In the genomic region with DNA sequence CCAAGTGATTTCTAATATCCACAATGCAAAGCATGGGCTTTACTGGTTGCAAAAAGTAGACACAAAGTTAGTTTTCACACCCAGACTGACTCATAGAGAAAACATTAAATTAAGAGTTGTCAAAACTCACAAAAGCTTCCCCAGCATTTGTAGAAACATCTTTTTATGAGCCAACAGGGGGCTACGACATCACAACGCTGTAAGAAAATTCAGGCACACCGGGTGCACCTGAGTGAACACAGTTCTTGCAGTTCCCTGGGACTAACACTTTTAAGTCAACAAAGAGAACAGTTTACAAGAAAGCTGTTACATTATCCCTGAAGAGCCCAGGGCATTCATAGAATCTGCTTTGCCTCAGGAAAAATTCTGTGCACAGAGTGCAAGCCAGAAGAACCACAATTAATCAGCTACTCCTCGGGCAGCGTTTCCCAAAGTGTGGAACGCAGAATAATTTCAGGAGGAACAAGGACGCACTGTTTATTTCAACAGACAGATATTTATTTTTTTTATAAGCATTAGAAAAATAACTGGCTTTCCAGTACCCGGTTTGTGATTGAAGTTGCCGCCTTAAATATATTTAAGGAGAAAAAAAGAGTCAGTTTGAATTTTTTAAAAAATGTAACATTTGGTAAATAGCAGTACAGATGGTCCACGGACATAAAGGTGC, we compare ENCODE assay signal across 8 cellular contexts. TPM values are rescaled to one million over a fixed set of nuclear protein-coding genes. Genes with fewer than 3 reads are reported as not detected.
DNase-seq lines count a peak whose midpoint lies in the region; ATAC-seq, FAIRE-seq and TF ChIP-seq lines count a peak whose summit lies in the region.

No MANE protein-coding gene starts in this region.

- no peak for TF ChIP-seq CTCF in keratinocyte (optimal IDR thresholded peaks at IDR 0.05 in 1 of 3, IDR thresholded peaks at IDR 0.05 in 1 of 3, conservative IDR thresholded peaks at IDR 0.05 in 1 of 3; ENCODE audit: extremely low read depth in 1 of 3, insufficient read depth in 2 of 3, low read length in 3 of 3)

- H4K20me1 ChIP-seq in BLaER1 treated with 17β-estradiol and CSF1 and Interleukin-3, amounts not matched to agents 10 nM and 100 nM: peaks cover 56 to 61% (median 59%) of the 10 kb centered on the region in 11 experiments
- peaks cover 6% of the 10 kb centered on the region for H4K20me1 ChIP-seq in keratinocyte (ENCODE audit: control insufficient read depth, extremely low read depth, insufficient read depth, low read length)

- no peak for ATAC-seq in GM18867 (IDR thresholded peaks at IDR 0.05; ENCODE audit: unreplicated experiment)

- FAIRE-seq in keratinocyte (lab: Jason Lieb, UNC): no peak

- peak overlapping the region; percentile 96 to 100 (median 98) for H3K9ac ChIP-seq in BLaER1 treated with 17β-estradiol and CSF1 and Interleukin-3, amounts not matched to agents 10 nM and 100 nM
- peak overlapping the region; percentile 94 for H3K9ac ChIP-seq in keratinocyte (ENCODE audit: control insufficient read depth, extremely low read depth, insufficient read depth, low read length)
- H3K9ac ChIP-seq in stomach smooth muscle (ENCODE audit: low read length in 2 of 2): peak overlapping the region; percentile 92 to 98

- H3K9me3 ChIP-seq in BLaER1 treated with 17β-estradiol and CSF1 and Interleukin-3, amounts not matched to agents 10 nM and 100 nM (replicated peaks in 1 of 11): peaks cover 0 to 5% (median 0%) of the 10 kb centered on the region in 11 experiments; a peak in 1 of 22 replicates
- H3K9me3 ChIP-seq in keratinocyte (ENCODE audit: control insufficient read depth, low read depth, low read length): no peaks in the 10 kb centered on the region
- H3K9me3 ChIP-seq in stomach smooth muscle (ENCODE audit: control insufficient read depth in 2 of 2, low read length in 2 of 2): no peaks in the 10 kb centered on the region

- peaks cover 32 to 59% (median 47%) of the 10 kb centered on the region in 10 experiments for H3K4me1 ChIP-seq in BLaER1 treated with 17β-estradiol and CSF1 and Interleukin-3, amounts not matched to agents 10 nM and 100 nM
- H3K4me1 ChIP-seq in keratinocyte (ENCODE audit: control insufficient read depth, extremely low read depth, insufficient read depth, low read length) (peaks cover 22% of the 10 kb centered on the region), stomach smooth muscle (ENCODE audit: control insufficient read depth, insufficient read depth, low read length) (peaks cover 14% of the 10 kb centered on the region)

- H3K27me3 ChIP-seq in BLaER1 treated with 17β-estradiol and CSF1 and Interleukin-3, amounts not matched to agents 10 nM and 100 nM: no peaks in the 10 kb centered on the region
- H3K27me3 ChIP-seq in keratinocyte (ENCODE audit: control insufficient read depth, extremely low read depth, insufficient read depth, low read length) (no peaks in the 10 kb centered on the region), stomach smooth muscle (ENCODE audit: control insufficient read depth in 1 of 2, insufficient read depth in 2 of 2, low read length in 2 of 2) (no peaks in the 10 kb centered on the region)

- H3K4me2 ChIP-seq in BLaER1 treated with 17β-estradiol and CSF1 and Interleukin-3, amounts not matched to agents 10 nM and 100 nM: peak overlapping the region; percentile 85 to 98 (median 93)
- H3K4me2 ChIP-seq in keratinocyte (ENCODE audit: control insufficient read depth, extremely low read depth, insufficient read depth, low read depth, low read length): peak overlapping the region; percentile 93

- H3K9me1 ChIP-seq in keratinocyte (ENCODE audit: control insufficient read depth, extremely low read depth, insufficient read depth, low read length): no peaks in the 10 kb centered on the region

- H3K27ac ChIP-seq in BLaER1 treated with 17β-estradiol and CSF1 and Interleukin-3, amounts not matched to agents 10 nM and 100 nM: peak overlapping the region; percentile 96 to 100 (median 99)
- H3K27ac ChIP-seq in adipose tissue (ENCODE audit: low read depth, low read length) (peak overlapping the region; percentile 88), keratinocyte (ENCODE audit: control insufficient read depth, insufficient read depth, low read length) (peak overlapping the region; percentile 84), stomach smooth muscle (ENCODE audit: low read length) (peak overlapping the region; percentile 90)

- dilution Hi-C loops in keratinocyte (cut with MboI; ENCODE audit: extremely low pct_ligation_motif_present, low sequenced_read_pairs): no loop called here

- peaks cover 58% of the 10 kb centered on the region for H3K79me2 ChIP-seq in keratinocyte (ENCODE audit: control insufficient read depth, insufficient read depth, low read length)

- DNase-seq in HT-29 (ENCODE audit: low spot score): peak; percentile 56
- no peak for DNase-seq in keratinocyte (ENCODE audit: low read depth, low spot score)
- no peak for DNase-seq in stimulated activated CD8-positive, alpha-beta memory T cell treated with anti-CD3 and anti-CD28 coated beads, Interleukin-4, amount 100 ng/mL, for 48 hours
- no peak for DNase-seq in stimulated activated CD4-positive, alpha-beta T cell treated with anti-CD3 and anti-CD28 coated beads, Interleukin-2, amount 100 ng/mL, for 24 hours

- peaks cover 0 to 17% (median 4%) of the 10 kb centered on the region in 11 experiments; a peak in 7 of 22 replicates for H3K36me3 ChIP-seq in BLaER1 treated with 17β-estradiol and CSF1 and Interleukin-3, amounts not matched to agents 10 nM and 100 nM
- H3K36me3 ChIP-seq in keratinocyte (ENCODE audit: control insufficient read depth in 2 of 2, extremely low read depth in 1 of 2, insufficient read depth in 2 of 2, low read length in 2 of 2) (no peaks in the 10 kb centered on the region), stomach smooth muscle (ENCODE audit: control insufficient read depth in 2 of 2, insufficient read depth in 2 of 2, low read length in 2 of 2) (no peaks in the 10 kb centered on the region)

- H3K4me3 ChIP-seq in BLaER1 treated with 17β-estradiol and CSF1 and Interleukin-3, amounts not matched to agents 10 nM and 100 nM: peak overlapping the region; percentile 75 to 95 (median 84)
- H3K4me3 ChIP-seq in keratinocyte (ENCODE audit: control insufficient read depth in 2 of 3, extremely low read depth in 1 of 3, insufficient read depth in 2 of 3, low read depth in 1 of 3, low read length in 3 of 3) (peak overlapping the region; percentile 76 to 91 (median 82)), stomach smooth muscle (ENCODE audit: low read length in 2 of 2) (peak overlapping the region; percentile 88 to 92)

- whole genome bisulfite sequencing in adipose tissue, 3 donors: 4 to 11% (median 9%) methylated on average over 10 of the region's 10 CpGs

- H2AFZ ChIP-seq in keratinocyte (ENCODE audit: control insufficient read depth, low read length): no peak overlapping the region

RNA-seq across cellular contexts. Expression of gene NCOA5, which starts 1.2 kb away (rescaled TPM):
- 20.3 and 21.0 TPM in 2 replicates for total RNA-seq in HT-29 (2014; rRNA removed; shearing (Covaris generic))
- polyA plus RNA-seq in adipose tissue: 10 to 100 TPM in 2 of 3 donors, 1 to 10 TPM in 1; 9.4 to 14.3 (median 14.1) TPM
- 12.8 to 23.9 TPM (median 17.6 TPM) in 3 replicates for polyA plus RNA-seq in keratinocyte
- 18.1 TPM for polyA plus RNA-seq in keratinocyte (2011; ENCODE audit: low read depth)
- 12.5 and 14.2 TPM in 2 replicates for polyA plus RNA-seq in keratinocyte (2011; cell fraction: cytosol; rRNA removed)
- 22.3 and 25.7 TPM in 2 replicates for polyA plus RNA-seq in keratinocyte (2011; cell fraction: nucleus; rRNA removed)
- 10.2 and 20.7 TPM in 2 replicates for polyA plus RNA-seq in keratinocyte (2012; ENCODE audit: low replicate concordance)
- polyA minus RNA-seq in keratinocyte: 13.2 to 19.3 TPM (median 19.2 TPM) in 3 replicates
- 11.9 TPM for polyA minus RNA-seq in keratinocyte (2011; cell fraction: cytosol; rRNA and poly(A)+ RNA removed)
- polyA minus RNA-seq in keratinocyte (2011; cell fraction: nucleus; rRNA and poly(A)+ RNA removed): 10.2 and 15.5 TPM in 2 replicates

RNA-seq across cellular contexts. Expression of gene CD40, which starts 29.6 kb away (rescaled TPM):
- not detected in 2 replicates for total RNA-seq in HT-29 (2014; rRNA removed; shearing (Covaris generic))
- polyA plus RNA-seq in adipose tissue: 10 to 100 TPM; 15.6 to 39.4 (median 21.1) TPM
- 13.4 to 16.7 TPM (median 16.4 TPM) in 3 replicates for polyA plus RNA-seq in keratinocyte
- 0.70 TPM for polyA plus RNA-seq in keratinocyte (2011; ENCODE audit: low read depth)
- 9.9 and 13.2 TPM in 2 replicates for polyA plus RNA-seq in keratinocyte (2011; cell fraction: cytosol; rRNA removed)
- polyA plus RNA-seq in keratinocyte (2011; cell fraction: nucleus; rRNA removed): 16.9 and 23.9 TPM in 2 replicates
- 5.0 and 11.8 TPM in 2 replicates for polyA plus RNA-seq in keratinocyte (2012; ENCODE audit: low replicate concordance)
- 7.6 to 12.4 TPM (median 8.6 TPM) in 3 replicates for polyA minus RNA-seq in keratinocyte
- polyA minus RNA-seq in keratinocyte (2011; cell fraction: cytosol; rRNA and poly(A)+ RNA removed): 15.3 TPM
- polyA minus RNA-seq in keratinocyte (2011; cell fraction: nucleus; rRNA and poly(A)+ RNA removed): 4.2 and 5.7 TPM in 2 replicates

RNA-seq across cellular contexts. Expression of gene SLC12A5, which starts 59.5 kb away (rescaled TPM):
- total RNA-seq in HT-29 (2014; rRNA removed; shearing (Covaris generic)): not detected in 2 replicates
- polyA plus RNA-seq in adipose tissue: 1 to 10 TPM in 1 of 3 donors, under 1 TPM in 2; 0.39 to 1.3 (median 0.56) TPM
- 0.42 to 1.0 TPM in 2 of 3 replicates, not detected in the other for polyA plus RNA-seq in keratinocyte
- polyA plus RNA-seq in keratinocyte (2011; ENCODE audit: low read depth): not detected
- polyA plus RNA-seq in keratinocyte (2011; cell fraction: cytosol; rRNA removed): 1.2 and 1.7 TPM in 2 replicates
- polyA plus RNA-seq in keratinocyte (2011; cell fraction: nucleus; rRNA removed): 0.27 and 0.84 TPM in 2 replicates
- polyA plus RNA-seq in keratinocyte (2012; ENCODE audit: low replicate concordance): 2.0 TPM in 1 of 2 replicates, not detected in the other
- 0.29 TPM in 1 of 3 replicates, not detected in the others for polyA minus RNA-seq in keratinocyte
- polyA minus RNA-seq in keratinocyte (2011; cell fraction: cytosol; rRNA and poly(A)+ RNA removed): not detected
- 0.93 TPM in 1 of 2 replicates, not detected in the other for polyA minus RNA-seq in keratinocyte (2011; cell fraction: nucleus; rRNA and poly(A)+ RNA removed)
